Comparison of ENCODE assay signal across 24 cellular contexts in genomic region chr22:20280866-20281265, GRCh38.
"Had no signal": no experiment of that assay in that cellular context is flagged by ENCODE, and none has a peak within 500 bp of the region (broad histone marks: within the 10 kb centered on the region; RNA-seq: fewer than 3 reads in every experiment).

No MANE protein-coding gene starts in this region.

- H3K27me3 Mint-ChIP-seq: dendritic cell treated with granulocyte-macrophage colony-stimulating factor and Interleukin-4, amounts not matched to agents 40 ng/mL and 50 ng/mL, for 4 days had no signal

- H3K9me3 ChIP-seq: colonic mucosa, esophagus muscularis mucosa, esophagus squamous epithelium, gastrocnemius medialis, gastroesophageal sphincter, heart left ventricle, heart right ventricle had no signal

- H3K27ac ChIP-seq: colonic mucosa, coronary artery, epithelial cell of prostate, esophagus muscularis mucosa, esophagus squamous epithelium, foreskin keratinocyte, gastrocnemius medialis, gastroesophageal sphincter, heart left ventricle, heart right ventricle, hepatocyte had no signal

- DNase-seq: colonic mucosa; cortex of kidney; dermis blood vessel endothelial cell; effector CD4-positive, alpha-beta T cell; effector CD8-positive, alpha-beta T cell; effector memory CD4-positive, alpha-beta T cell; effector memory CD8-positive, alpha-beta T cell; endodermal cell; erythroblast; esophagus squamous epithelium; foreskin fibroblast; foreskin keratinocyte; foreskin melanocyte; gastrocnemius medialis; glutamatergic neuron; heart left ventricle; heart right ventricle had no signal

- H3K4me2 ChIP-seq: hepatocyte had no signal

- H3K27me3 ChIP-seq: colonic mucosa, dorsolateral prefrontal cortex, esophagus muscularis mucosa, gastrocnemius medialis, heart right ventricle, hepatocyte had no signal

- H3K4me3 Mint-ChIP-seq: dendritic cell treated with granulocyte-macrophage colony-stimulating factor and Interleukin-4, amounts not matched to agents 40 ng/mL and 50 ng/mL, for 4 days; effector memory CD8-positive, alpha-beta T cell; endodermal cell had no signal

- H3K4me3 ChIP-seq: colonic mucosa, coronary artery, esophagus muscularis mucosa, esophagus squamous epithelium, gastrocnemius medialis, gastroesophageal sphincter, heart left ventricle, heart right ventricle, hepatocyte had no signal

- H3K9me3 Mint-ChIP-seq: dendritic cell treated with granulocyte-macrophage colony-stimulating factor and Interleukin-4, amounts not matched to agents 40 ng/mL and 50 ng/mL, for 4 days; effector memory CD8-positive, alpha-beta T cell; endodermal cell had no signal

- H3K4me1 Mint-ChIP-seq: endodermal cell had no signal

- H3K36me3 ChIP-seq: colonic mucosa, esophagus muscularis mucosa, esophagus squamous epithelium, gastrocnemius medialis, gastroesophageal sphincter, heart left ventricle, heart right ventricle had no signal

- H3K27ac Mint-ChIP-seq: dendritic cell treated with granulocyte-macrophage colony-stimulating factor and Interleukin-4, amounts not matched to agents 40 ng/mL and 50 ng/mL, for 4 days; effector memory CD8-positive, alpha-beta T cell; endodermal cell had no signal

- H3K4me1 ChIP-seq: colonic mucosa, esophagus muscularis mucosa, esophagus squamous epithelium, foreskin keratinocyte, gastrocnemius medialis, gastroesophageal sphincter, heart left ventricle, heart right ventricle had no signal
